Comparison of ENCODE assay signal across 8 cellular contexts in genomic region chr11:86955674-86956522, GRCh38. TPM values are rescaled to one million over a fixed set of nuclear protein-coding genes. Genes with fewer than 3 reads are reported as not detected.
DNase-seq lines count a peak whose midpoint lies in the region; ATAC-seq and TF ChIP-seq lines count a peak whose summit lies in the region.

No MANE protein-coding gene starts in this region.

- TF ChIP-seq CTCF in GM10266 (IDR thresholded peaks at IDR 0.05; ENCODE audit: control insufficient read depth, insufficient read depth, low read depth, missing control alignments) (peak; percentile 24), HFFc6 (IDR thresholded peaks at IDR 0.05) (peak; percentile 21; the same call in 1 of the 2 replicates), left lung (IDR thresholded peaks at IDR 0.05) (no peak)

- H3K27ac ChIP-seq in left lung = peak overlapping the region; percentile 83 to 86

- H3K4me1 ChIP-seq in left lung = peaks cover 2 to 4% of the 10 kb centered on the region in 2 donors

- peak overlapping the region; percentile 99 for H3K4me3 Mint-ChIP-seq in HFFc6
- H3K4me3 Mint-ChIP-seq in T-helper 1 cell treated with Interleukin-12 subunit alpha and Interleukin-12 subunit beta and Interleukin-4 antibody, amounts not matched to agents 30 μg/mL and 1 μg/mL, for 36 hours = peak overlapping the region; percentile 90

- intact Hi-C loops in left lung (cut with DNase I) = no loop called here

- DNase-seq in A172 (ENCODE audit: low spot score) (peak; percentile 35), GM10266 (ENCODE audit: extremely low spot score) (peak; percentile 75), HFFc6 (peak; percentile 54), LoVo (ENCODE audit: low spot score) (peak; percentile 75), dermis blood vessel endothelial cell (peak; percentile 92), left lung (peak; percentile 80 to 89)
- DNase-seq in stimulated activated CD8-positive, alpha-beta memory T cell treated with anti-CD3 and anti-CD28 coated beads, Interleukin-4, amount 100 ng/mL, for 24 hours (ENCODE audit: low read depth) = peak; percentile 4

- H3K4me3 ChIP-seq in left lung = peak overlapping the region; percentile 58 to 73

- H3K27me3 ChIP-seq in left lung = peaks cover 0 to 31% of the 10 kb centered on the region in 2 donors

- H3K27me3 Mint-ChIP-seq in HFFc6 (ENCODE audit: insufficient read depth) = peaks cover 10% of the 10 kb centered on the region; the same call in 1 of the 2 replicates
- H3K27me3 Mint-ChIP-seq in T-helper 1 cell treated with Interleukin-12 subunit alpha and Interleukin-12 subunit beta and Interleukin-4 antibody, amounts not matched to agents 30 μg/mL and 1 μg/mL, for 36 hours (ENCODE audit: low read depth) = peaks cover 80% of the 10 kb centered on the region

- H3K36me3 Mint-ChIP-seq in HFFc6 (ENCODE audit: low read depth) = peaks cover 20% of the 10 kb centered on the region
- no peaks in the 10 kb centered on the region for H3K36me3 Mint-ChIP-seq in T-helper 1 cell treated with Interleukin-12 subunit alpha and Interleukin-12 subunit beta and Interleukin-4 antibody, amounts not matched to agents 30 μg/mL and 1 μg/mL, for 36 hours (ENCODE audit: low read depth)

- peaks cover 0 to 5% of the 10 kb centered on the region in 2 donors for H3K36me3 ChIP-seq in left lung

- peaks cover 42% of the 10 kb centered on the region for H3K4me1 Mint-ChIP-seq in HFFc6 (ENCODE audit: low read depth)
- peaks cover 13% of the 10 kb centered on the region for H3K4me1 Mint-ChIP-seq in T-helper 1 cell treated with Interleukin-12 subunit alpha and Interleukin-12 subunit beta and Interleukin-4 antibody, amounts not matched to agents 30 μg/mL and 1 μg/mL, for 36 hours (ENCODE audit: low read depth)

- peak; percentile 88 for ATAC-seq in left lung

- H3K9me3 ChIP-seq in left lung = no peaks in the 10 kb centered on the region

- H3K27ac Mint-ChIP-seq in HFFc6 = peak overlapping the region; percentile 84
- peak overlapping the region; percentile 41 for H3K27ac Mint-ChIP-seq in T-helper 1 cell treated with Interleukin-12 subunit alpha and Interleukin-12 subunit beta and Interleukin-4 antibody, amounts not matched to agents 30 μg/mL and 1 μg/mL, for 36 hours

- H3K9me3 Mint-ChIP-seq in HFFc6 = no peaks in the 10 kb centered on the region
- H3K9me3 Mint-ChIP-seq in T-helper 1 cell treated with Interleukin-12 subunit alpha and Interleukin-12 subunit beta and Interleukin-4 antibody, amounts not matched to agents 30 μg/mL and 1 μg/mL, for 36 hours = no peaks in the 10 kb centered on the region

RNA-seq across cellular contexts. Expression of gene FZD4, which starts 0.7 kb away (rescaled TPM):
- 2.0 and 2.8 TPM in 2 replicates for total RNA-seq in A172 (2014; rRNA removed; shearing (Covaris generic))
- total RNA-seq in HFFc6 (2021; fragmentation: NEBNext Ultra II Directional; extraction: Animal tissue kit (Norgen Biotek cat#: 25700)) = 10 to 100 TPM; 11.0 to 13.8 (median 12.7) TPM
- 185 and 214 TPM in 2 replicates for total RNA-seq in dermis blood vessel endothelial cell
- 10 to 100 TPM; 23.5 to 25.1 TPM for total RNA-seq in left lung

Comparison
In these comparisons a context has a peak if more than half of its experiments do, and no peak if none do; other contexts are left out.
1. Peak in every context shown above with its lines: DNase-seq, ATAC-seq, H3K4me3 ChIP-seq and H3K27ac ChIP-seq.
2. DNase-seq: peak in every context shown above with its lines; median percentile 92 in dermis blood vessel endothelial cell; 84 in left lung; 75 in GM10266; 75 in LoVo; 54 in HFFc6; 35 in A172; 4 in stimulated activated CD8-positive, alpha-beta memory T cell treated with anti-CD3 and anti-CD28 coated beads, Interleukin-4, amount 100 ng/mL, for 24 hours.
3. CTCF ChIP-seq: peak in GM10266 (single experiment) and HFFc6 (single experiment); none in left lung (0 of 2).